In genomic region chr4:3805731-3806130, GRCh38 we compare ENCODE assay signal across 23 cellular contexts. TPM values are rescaled to one million over a fixed set of nuclear protein-coding genes. Genes with fewer than 3 reads are reported as not detected.
A peak's percentile ranks its signal among the peaks of the same experiment; 100 is the strongest.
DNase-seq lines count a peak whose midpoint lies in the region; ATAC-seq, FAIRE-seq and TF ChIP-seq lines count a peak whose summit lies in the region.
"Had no signal": no experiment of that assay in that cellular context is flagged by ENCODE, and none has a peak within 500 bp of the region (broad histone marks: within the 10 kb centered on the region; RNA-seq: fewer than 3 reads in every experiment).

No MANE protein-coding gene starts in this region.

- TF ChIP-seq CTCF in kidney (IDR thresholded peaks at IDR 0.05; ENCODE audit: borderline replicate concordance, extremely low read depth, insufficient read depth) = no peak

- H3K9me3 ChIP-seq in right cardiac atrium (ENCODE audit: control insufficient read depth, low read length) (no peaks in the 10 kb centered on the region), kidney (ENCODE audit: control insufficient read depth in 1 of 2, low read length in 2 of 2) (no peaks in the 10 kb centered on the region), neuronal stem cell (replicated peaks in 1 of 2; ENCODE audit: control insufficient read depth in 2 of 2, insufficient read depth in 1 of 2, low read depth in 1 of 2, low read length in 2 of 2) (peaks cover 0 to 3% of the 10 kb centered on the region in 2 donors), aorta (ENCODE audit: control insufficient read depth, low read length) (no peaks in the 10 kb centered on the region)
- H3K9me3 ChIP-seq: A549, HAP-1 had no signal

- WGBS in right cardiac atrium = 91% methylated on average over 11 of the region's 11 CpGs
- no CpG with 5 or more reads among the region's 11 CpGs for WGBS in neuronal stem cell (ENCODE audit: extremely low coverage in 2 of 2, insufficient read length in 2 of 2, insufficient replicate concordance in 1 of 2), 2 donors
- 91 to 94% methylated on average over 11 of the region's 11 CpGs for WGBS in aorta, 2 donors

- no peak overlapping the region for H3K4me2 ChIP-seq in neuronal stem cell (ENCODE audit: insufficient read depth, low read length, poor library complexity, severe bottlenecking)
- H3K4me2 ChIP-seq: A549, GM23338 had no signal

- H3K4ac ChIP-seq in neuronal stem cell (ENCODE audit: low read length) = no peak overlapping the region

- H4K8ac ChIP-seq in neuronal stem cell (ENCODE audit: low read depth, low read length) = no peak overlapping the region

- intact Hi-C loops in right cardiac atrium (cut with DNase I) (no loop called here), left cardiac atrium (cut with DNase I) (no loop called here), kidney (cut with DNase I) (no loop called here), aorta (cut with DNase I) (no loop called here)

- H3K14ac ChIP-seq in neuronal stem cell (ENCODE audit: low read length) = no peak overlapping the region

- H3K9ac ChIP-seq in kidney (ENCODE audit: low read length in 2 of 2) = no peak overlapping the region
- H3K9ac ChIP-seq in neuronal stem cell (ENCODE audit: low read depth, low read length, poor library complexity) = no peak overlapping the region

- H3K18ac ChIP-seq in neuronal stem cell (ENCODE audit: low read length) = peak overlapping the region; percentile 4

- H3K23ac ChIP-seq in neuronal stem cell (ENCODE audit: low read depth, low read length, poor library complexity) = no peak overlapping the region

- H3K4me1 ChIP-seq in right cardiac atrium (ENCODE audit: control insufficient read depth, insufficient read depth, low read length) (no peaks in the 10 kb centered on the region), kidney (ENCODE audit: control insufficient read depth in 1 of 2, insufficient read depth in 1 of 2, low read depth in 1 of 2, low read length in 2 of 2) (no peaks in the 10 kb centered on the region), neuronal stem cell (ENCODE audit: control insufficient read depth in 2 of 2, insufficient read depth in 1 of 2, low read depth in 1 of 2, low read length in 2 of 2) (peaks cover 3 to 27% of the 10 kb centered on the region in 2 donors), aorta (ENCODE audit: control insufficient read depth in 1 of 2, insufficient read depth in 2 of 2, low read length in 2 of 2) (no peaks in the 10 kb centered on the region)
- H3K4me1 ChIP-seq: A549, HAP-1 had no signal

- H2BK12ac ChIP-seq in neuronal stem cell (ENCODE audit: low read length) = peak overlapping the region; percentile 35

- H2BK5ac ChIP-seq in neuronal stem cell (ENCODE audit: low read length) = peak overlapping the region; percentile 78

- DNase-seq in right cardiac atrium (peak in 2 of 3 donors; percentile 13 to 19), left cardiac atrium (no peak), kidney (peak; percentile 63), neuronal stem cell (ENCODE audit: low spot score) (no peak), aorta (peak; percentile 30 to 59), NCI-H69 (lab: John Stamatoyannopoulos, UW) (no peak)
- no peak for DNase-seq in stimulated activated CD4-positive, alpha-beta T cell treated with anti-CD3 and anti-CD28 coated beads, Interleukin-4, amount 100 ng/mL, for 4 hours
- DNase-seq: 8988T; C1 segment of cervical spinal cord; Calu3; CD4-positive, alpha-beta memory T cell; COR-L47; DMS53; DMS79 treated with DMSO at 0.1 percent for 48 hours; GF-D8; HFFc6 had no signal

- peak overlapping the region; percentile 90 for H2BK15ac ChIP-seq in neuronal stem cell (ENCODE audit: low read length)

- no peak overlapping the region for H2AFZ ChIP-seq in neuronal stem cell (ENCODE audit: low read length)
- H2AFZ ChIP-seq: GM23338 had no signal

- H3K27me3 ChIP-seq in right cardiac atrium (ENCODE audit: control insufficient read depth, insufficient read depth) (no peaks in the 10 kb centered on the region), neuronal stem cell (ENCODE audit: control insufficient read depth in 3 of 3, insufficient read depth in 3 of 3, low read depth in 1 of 3, low read length in 3 of 3) (peaks cover 0 to 29% (median 0%) of the 10 kb centered on the region in 3 experiments), aorta (ENCODE audit: control insufficient read depth in 1 of 2, insufficient read depth in 2 of 2, low read length in 1 of 2) (no peaks in the 10 kb centered on the region)

- peak overlapping the region; percentile 83 for H2AK5ac ChIP-seq in neuronal stem cell (ENCODE audit: low read depth, low read length)

- H3K4me3 ChIP-seq in right cardiac atrium (ENCODE audit: low read length) (no peak overlapping the region), kidney (ENCODE audit: low read length in 2 of 2) (no peak overlapping the region), neuronal stem cell (ENCODE audit: low read length in 2 of 2) (no peak overlapping the region), aorta (ENCODE audit: low read length in 2 of 2) (no peak overlapping the region)
- H3K4me3 ChIP-seq: A549, GM23338, HAP-1 had no signal

- no peak overlapping the region for H4K91ac ChIP-seq in neuronal stem cell (ENCODE audit: low read depth, low read length, poor library complexity)

- no peak for FAIRE-seq in kidney (lab: Jason Lieb, UNC)
- FAIRE-seq: A549, GM12891, GM18507, H54 had no signal

- ATAC-seq in right cardiac atrium = no peak
- ATAC-seq in left cardiac atrium = no peak
- ATAC-seq in aorta (ENCODE audit: low FRiP score) = no peak
- ATAC-seq in HG02588 (IDR thresholded peaks at IDR 0.05; ENCODE audit: unreplicated experiment) = no peak
- ATAC-seq: A549, GM23338 had no signal

- H3K27ac ChIP-seq in right cardiac atrium (ENCODE audit: low read length) (no peak overlapping the region), kidney (ENCODE audit: low read depth in 2 of 2, low read length in 2 of 2) (no peak overlapping the region), neuronal stem cell (replicated peaks; ENCODE audit: low read length) (no peak overlapping the region), aorta (ENCODE audit: low read depth in 1 of 2, low read length in 2 of 2) (no peak overlapping the region)
- H3K27ac ChIP-seq: A549 had no signal

- H3K36me3 ChIP-seq in kidney (ENCODE audit: control insufficient read depth in 1 of 2, insufficient read depth in 2 of 2, low read length in 2 of 2) (no peaks in the 10 kb centered on the region), neuronal stem cell (replicated peaks in 1 of 2; ENCODE audit: control insufficient read depth in 2 of 2, insufficient read depth in 2 of 2, low read length in 2 of 2) (no peaks in the 10 kb centered on the region), aorta (ENCODE audit: control insufficient read depth in 1 of 2, insufficient read depth in 2 of 2, low read length in 1 of 2) (no peaks in the 10 kb centered on the region)
- H3K36me3 ChIP-seq: HAP-1 had no signal

- no peaks in the 10 kb centered on the region for H3K79me1 ChIP-seq in neuronal stem cell (ENCODE audit: low read depth, low read length)

- peak overlapping the region; percentile 68 for H2BK120ac ChIP-seq in neuronal stem cell (ENCODE audit: low read depth, low read length)

RNA-seq across cellular contexts. Expression of gene ADRA2C, which starts 39.5 kb away (rescaled TPM):
- total RNA-seq in right cardiac atrium (1 to 10 TPM; 3.0 to 4.6 (median 3.5) TPM), left cardiac atrium (1 to 10 TPM; 6.8 TPM), kidney (36.2 TPM), aorta (10 to 100 TPM; 36.4 to 72.2 TPM)
- polyA plus RNA-seq in right cardiac atrium (4.8 TPM), kidney (ENCODE audit: insufficient read depth, low read depth, low replicate concordance) (21.9 TPM), aorta (10 to 100 TPM in 1 of 2 donors, 1 to 10 TPM in 1; 9.6 to 49.0 TPM)
- 7.7 TPM for polyA plus RNA-seq in neuronal stem cell (2013, experiment 1 of 2)
- polyA plus RNA-seq in neuronal stem cell (2013, experiment 2 of 2) = 7.2 TPM
- total RNA-seq: CD4-positive, alpha-beta memory T cell had no signal
- polyA plus RNA-seq: CD4-positive, alpha-beta memory T cell had no signal

Comparison
In these comparisons a context has a peak if more than half of its experiments do, and no peak if none do; other contexts are left out.
1. DNase-seq: peak in right cardiac atrium (2 of 3), kidney (single experiment) and aorta (2 of 2); none in left cardiac atrium (single experiment), neuronal stem cell (single experiment), stimulated activated CD4-positive, alpha-beta T cell treated with anti-CD3 and anti-CD28 coated beads, Interleukin-4, amount 100 ng/mL, for 4 hours (0 of 2) and NCI-H69 (single experiment).